8 cellular contexts compared by ENCODE assay signal in genomic region chr6:68778356-68779020, GRCh38.
DNase-seq lines count a peak whose midpoint lies in the region; ATAC-seq, FAIRE-seq and TF ChIP-seq lines count a peak whose summit lies in the region.

No MANE protein-coding gene starts in this region.

- TF ChIP-seq CTCF in C4-2B (conservative IDR thresholded peaks at IDR 0.05) (peak; percentile 64), brain (conservative IDR thresholded peaks at IDR 0.05) (peak; percentile 87 to 90), kidney (IDR thresholded peaks at IDR 0.05; ENCODE audit: borderline replicate concordance, extremely low read depth, insufficient read depth) (peak; percentile 63)

- intact Hi-C loops in kidney (cut with DNase I) = no loop called here

- FAIRE-seq in kidney (lab: Jason Lieb, UNC) = no peak

- H3K27ac Mint-ChIP-seq in brain = peak overlapping the region in 4 of 5 experiments; percentile 68 to 97 (median 92)

- ATAC-seq in HG02642 (IDR thresholded peaks at IDR 0.05; ENCODE audit: poor library complexity, unreplicated experiment) (no peak), GM19395 (IDR thresholded peaks at IDR 0.05; ENCODE audit: unreplicated experiment) (no peak)

- peaks cover 0 to 20% (median 18%) of the 10 kb centered on the region in 5 experiments for H3K9me3 Mint-ChIP-seq in brain

- no peak overlapping the region for H3K4me3 ChIP-seq in H7 (ENCODE audit: insufficient read depth, low read depth, low read length)
- no peak overlapping the region for H3K4me3 ChIP-seq in kidney (ENCODE audit: low read length in 2 of 2)

- peak overlapping the region in 3 of 5 experiments; percentile 7 to 66 (median 63) for H3K4me3 Mint-ChIP-seq in brain

- no peaks in the 10 kb centered on the region for H3K27me3 ChIP-seq in H7 (ENCODE audit: control insufficient read depth, insufficient read depth, low read length)

- no peaks in the 10 kb centered on the region for H3K4me1 ChIP-seq in kidney (ENCODE audit: control insufficient read depth in 1 of 2, insufficient read depth in 1 of 2, low read depth in 1 of 2, low read length in 2 of 2)

- no peaks in the 10 kb centered on the region for H3K27me3 Mint-ChIP-seq in brain

- H3K36me3 Mint-ChIP-seq in brain = peaks cover 23% of the 10 kb centered on the region

- H3K9me3 ChIP-seq in kidney (ENCODE audit: control insufficient read depth in 1 of 2, low read length in 2 of 2) = no peaks in the 10 kb centered on the region

- DNase-seq in H7 (peak; percentile 8), NCI-H510A (lab: John Stamatoyannopoulos, UW) (peak; percentile 16), kidney (no peak)
- no peak for DNase-seq in activated effector memory CD4-positive, alpha-beta T cell treated with Interleukin-2 at 50 U/mL for 16 hours

- H3K9ac ChIP-seq in kidney (ENCODE audit: low read length in 2 of 2) = no peak overlapping the region

- H3K4me1 Mint-ChIP-seq in brain = peaks cover 67% of the 10 kb centered on the region

- H3K36me3 ChIP-seq in H7 (replicated peaks; ENCODE audit: control insufficient read depth, insufficient read depth, low read length) = no peaks in the 10 kb centered on the region
- H3K36me3 ChIP-seq in kidney (ENCODE audit: control insufficient read depth in 1 of 2, insufficient read depth in 2 of 2, low read length in 2 of 2) = no peaks in the 10 kb centered on the region

- H3K27ac ChIP-seq in C4-2B (no peak overlapping the region), kidney (ENCODE audit: low read depth in 2 of 2, low read length in 2 of 2) (no peak overlapping the region)

Comparison
In these comparisons a context has a peak if more than half of its experiments do, and no peak if none do; other contexts are left out.
1. DNase-seq: peak in H7 (single experiment) and NCI-H510A (single experiment); none in kidney (single experiment) and activated effector memory CD4-positive, alpha-beta T cell treated with Interleukin-2 at 50 U/mL for 16 hours (single experiment).
2. Peak in every context shown above with its lines, with median percentiles within 50 percentile points of each other: CTCF ChIP-seq.